ENCODE assay signal across 15 cellular contexts in genomic region chr1:37846634-37847339, GRCh38. TPM values are rescaled to one million over a fixed set of nuclear protein-coding genes. Genes with fewer than 3 reads are reported as not detected.
DNase-seq lines count a peak whose midpoint lies in the region; ATAC-seq and TF ChIP-seq lines count a peak whose summit lies in the region.
"Had no signal": no experiment of that assay in that cellular context is flagged by ENCODE, and none has a peak within 500 bp of the region (broad histone marks: within the 10 kb centered on the region; RNA-seq: fewer than 3 reads in every experiment).

No MANE protein-coding gene starts in this region.

- CTCF ChIA-PET in activated CD4-positive, alpha-beta T cell treated with anti-CD3 and anti-CD28 coated beads, Interleukin-2, amount 10 ng/mL, durations not matched to agents 7 days and 5 days (lab: Charles Lee): interaction anchor here (1.0 to 2.0 kb wide), 2 partner anchors 13 to 30 kb away, joined by 3 to 8 read pairs; partner anchors contain the start of gene MTF1

- H3K4me3 ChIP-seq in NB4 (ENCODE audit: low read depth, low read length): peak overlapping the region; percentile 34
- H3K4me3 ChIP-seq: gastroesophageal sphincter, left ventricle myocardium inferior, suprapubic skin had no signal

- H3K4me3 Mint-ChIP-seq in activated CD4-positive, alpha-beta T cell treated with anti-CD3 and anti-CD28 coated beads, Interleukin-2, amount 10 ng/mL, durations not matched to agents 7 days and 5 days: peak overlapping the region; percentile 70
- peak overlapping the region; percentile 21 for H3K4me3 Mint-ChIP-seq in central memory CD8-positive, alpha-beta T cell
- peak overlapping the region; percentile 61 for H3K4me3 Mint-ChIP-seq in stimulated activated memory B cell treated with anti-CD40 and anti-IgM and Interleukin-4, amounts not matched to agents 10 μg/mL and 1 μg/mL and 100 μg/mL, for 72 hours

- no peak for ATAC-seq in central memory CD8-positive, alpha-beta T cell (replicated peaks; ENCODE audit: extremely low read depth, poor library complexity, severe bottlenecking)
- ATAC-seq in stimulated activated memory B cell treated with anti-CD40 and anti-IgM and Interleukin-4, amounts not matched to agents 10 μg/mL and 1 μg/mL and 100 μg/mL, for 72 hours: no peak
- ATAC-seq in GM21528 (IDR thresholded peaks at IDR 0.05; ENCODE audit: low FRiP score, unreplicated experiment): no peak
- ATAC-seq in GM19467 (IDR thresholded peaks at IDR 0.05; ENCODE audit: unreplicated experiment): no peak
- ATAC-seq: gastroesophageal sphincter had no signal

- no peak for TF ChIP-seq CTCF in NB4 (IDR thresholded peaks at IDR 0.05; ENCODE audit: low read depth, low read length)

- no peaks in the 10 kb centered on the region for H3K27me3 Mint-ChIP-seq in activated CD4-positive, alpha-beta T cell treated with anti-CD3 and anti-CD28 coated beads, Interleukin-2, amount 10 ng/mL, durations not matched to agents 7 days and 5 days
- no peaks in the 10 kb centered on the region for H3K27me3 Mint-ChIP-seq in central memory CD8-positive, alpha-beta T cell
- no peaks in the 10 kb centered on the region for H3K27me3 Mint-ChIP-seq in stimulated activated memory B cell treated with anti-CD40 and anti-IgM and Interleukin-4, amounts not matched to agents 10 μg/mL and 1 μg/mL and 100 μg/mL, for 72 hours

- peaks cover 36% of the 10 kb centered on the region for H3K4me1 Mint-ChIP-seq in activated CD4-positive, alpha-beta T cell treated with anti-CD3 and anti-CD28 coated beads, Interleukin-2, amount 10 ng/mL, durations not matched to agents 7 days and 5 days
- peaks cover 43% of the 10 kb centered on the region for H3K4me1 Mint-ChIP-seq in central memory CD8-positive, alpha-beta T cell
- H3K4me1 Mint-ChIP-seq in stimulated activated memory B cell treated with anti-CD40 and anti-IgM and Interleukin-4, amounts not matched to agents 10 μg/mL and 1 μg/mL and 100 μg/mL, for 72 hours: peaks cover 36% of the 10 kb centered on the region

- H3K27ac Mint-ChIP-seq in activated CD4-positive, alpha-beta T cell treated with anti-CD3 and anti-CD28 coated beads, Interleukin-2, amount 10 ng/mL, durations not matched to agents 7 days and 5 days: peak overlapping the region; percentile 84
- H3K27ac Mint-ChIP-seq in central memory CD8-positive, alpha-beta T cell (ENCODE audit: low read depth): peak overlapping the region; percentile 73
- peak overlapping the region; percentile 57 for H3K27ac Mint-ChIP-seq in stimulated activated memory B cell treated with anti-CD40 and anti-IgM and Interleukin-4, amounts not matched to agents 10 μg/mL and 1 μg/mL and 100 μg/mL, for 72 hours

- POLR2A ChIA-PET in activated CD4-positive, alpha-beta T cell treated with anti-CD3 and anti-CD28 coated beads, Interleukin-2, amount 10 ng/mL, durations not matched to agents 7 days and 5 days (lab: Charles Lee): no interaction called here

- peaks cover 27% of the 10 kb centered on the region for H3K36me3 Mint-ChIP-seq in activated CD4-positive, alpha-beta T cell treated with anti-CD3 and anti-CD28 coated beads, Interleukin-2, amount 10 ng/mL, durations not matched to agents 7 days and 5 days (ENCODE audit: low read depth)
- peaks cover 8% of the 10 kb centered on the region for H3K36me3 Mint-ChIP-seq in central memory CD8-positive, alpha-beta T cell (ENCODE audit: insufficient read depth)
- peaks cover 28% of the 10 kb centered on the region for H3K36me3 Mint-ChIP-seq in stimulated activated memory B cell treated with anti-CD40 and anti-IgM and Interleukin-4, amounts not matched to agents 10 μg/mL and 1 μg/mL and 100 μg/mL, for 72 hours

- H3K9me3 Mint-ChIP-seq in activated CD4-positive, alpha-beta T cell treated with anti-CD3 and anti-CD28 coated beads, Interleukin-2, amount 10 ng/mL, durations not matched to agents 7 days and 5 days: no peaks in the 10 kb centered on the region
- H3K9me3 Mint-ChIP-seq in central memory CD8-positive, alpha-beta T cell: no peaks in the 10 kb centered on the region
- no peaks in the 10 kb centered on the region for H3K9me3 Mint-ChIP-seq in stimulated activated memory B cell treated with anti-CD40 and anti-IgM and Interleukin-4, amounts not matched to agents 10 μg/mL and 1 μg/mL and 100 μg/mL, for 72 hours

- no peak for TF ChIP-seq POLR2A in NB4 (IDR thresholded peaks at IDR 0.05; ENCODE audit: extremely low read depth, insufficient read length)

- DNase-seq in activated CD4-positive, alpha-beta T cell treated with anti-CD3 and anti-CD28 coated beads, Interleukin-2, amount 10 ng/mL, durations not matched to agents 7 days and 5 days: no peak
- no peak for DNase-seq in activated CD4-positive, alpha-beta T cell treated with anti-CD3 and anti-CD28 coated beads, Interleukin-2, amount 50 U/mL, for 1 hour
- DNase-seq in NB4 (ENCODE audit: low read depth): peak; percentile 39
- DNase-seq in central memory CD8-positive, alpha-beta T cell (ENCODE audit: low spot score in 2 of 2): no peak
- DNase-seq in NCI-H2081 treated with DMSO at 0.1 percent for 48 hours (lab: John Stamatoyannopoulos, UW): no peak
- DNase-seq: ACHN, left ventricle myocardium inferior, NCI-H1105 treated with DMSO at 0.1 percent for 48 hours, posterior cingulate gyrus, SHP77 treated with DMSO at 0.1 percent for 48 hours had no signal

RNA-seq across cellular contexts. Expression of gene MTF1, which starts 12.6 kb away (rescaled TPM):
- total RNA-seq in activated CD4-positive, alpha-beta T cell treated with anti-CD3 and anti-CD28 coated beads, Interleukin-2, amount 10 ng/mL, durations not matched to agents 7 days and 5 days: 10 to 100 TPM; 21.0 to 22.5 TPM

RNA-seq across cellular contexts. Expression of gene YRDC, which starts 38.8 kb away (rescaled TPM):
- total RNA-seq in activated CD4-positive, alpha-beta T cell treated with anti-CD3 and anti-CD28 coated beads, Interleukin-2, amount 10 ng/mL, durations not matched to agents 7 days and 5 days: 10 to 100 TPM; 12.0 to 13.8 TPM

RNA-seq across cellular contexts. Expression of gene C1orf122, which starts 39.2 kb away (rescaled TPM):
- 10 to 100 TPM; 13.9 to 16.8 TPM for total RNA-seq in activated CD4-positive, alpha-beta T cell treated with anti-CD3 and anti-CD28 coated beads, Interleukin-2, amount 10 ng/mL, durations not matched to agents 7 days and 5 days

RNA-seq across cellular contexts. Expression of gene MANEAL, which starts 53.1 kb away (rescaled TPM):
- total RNA-seq in activated CD4-positive, alpha-beta T cell treated with anti-CD3 and anti-CD28 coated beads, Interleukin-2, amount 10 ng/mL, durations not matched to agents 7 days and 5 days: 1 to 10 TPM; 1.3 to 1.5 TPM
